29 cellular contexts compared by ENCODE assay signal in genomic region chr16:6888536-6888935, GRCh38.
"Had no signal": no experiment of that assay in that cellular context is flagged by ENCODE, and none has a peak within 500 bp of the region (broad histone marks: within the 10 kb centered on the region; RNA-seq: fewer than 3 reads in every experiment).

No MANE protein-coding gene starts in this region.

- ATAC-seq: activated CD8-positive, alpha-beta memory T cell treated with anti-CD3 and anti-CD28 coated beads, Interleukin-2, amount 10 ng/mL, durations not matched to agents 7 days and 5 days; activated naive CD8-positive, alpha-beta T cell treated with anti-CD3 and anti-CD28 coated beads, Interleukin-2, amount 50 U/mL, for 24 hours; K562; T-helper 17 cell had no signal

- H3K36me3 Mint-ChIP-seq: activated CD8-positive, alpha-beta memory T cell treated with anti-CD3 and anti-CD28 coated beads, Interleukin-2, amount 10 ng/mL, durations not matched to agents 7 days and 5 days; activated naive CD4-positive, alpha-beta T cell treated with anti-CD3 and anti-CD28 coated beads, Interleukin-2, amount 50 U/mL, for 24 hours; brain had no signal

- H3K27ac Mint-ChIP-seq: activated B cell treated with CpG ODN at 0.5 μM for 24 hours; activated CD4-positive, alpha-beta T cell treated with anti-CD3 and anti-CD28 coated beads, Interleukin-2, amount 10 ng/mL, durations not matched to agents 24 days and 14 days; activated CD8-positive, alpha-beta memory T cell treated with anti-CD3 and anti-CD28 coated beads, Interleukin-2, amount 10 ng/mL, durations not matched to agents 7 days and 5 days; activated naive CD4-positive, alpha-beta T cell treated with anti-CD3 and anti-CD28 coated beads, Interleukin-2, amount 50 U/mL, for 24 hours; activated naive CD8-positive, alpha-beta T cell treated with anti-CD3 and anti-CD28 coated beads, Interleukin-2, amount 50 U/mL, for 24 hours; activated T-cell treated with anti-CD3 and anti-CD28 coated beads, Interleukin-2, amount 50 U/mL, for 24 hours; activated T-helper 1 cell treated with anti-CD3 and anti-CD28 coated beads, Interleukin-12 subunit alpha, Interleukin-12 subunit beta, Interleukin-2, Interleukin-4 antibody, amounts not matched to agents 30 ng/mL and 10 ng/mL and 1 ng/mL, durations not matched to agents 14 hours and 24 hours and 36 hours; brain; T-helper 17 cell had no signal

- H3K9me3 Mint-ChIP-seq: activated B cell treated with CpG ODN at 0.5 μM for 24 hours had no signal

- FAIRE-seq: astrocyte, K562, TTC549 had no signal

- DNase-seq: activated B cell treated with CpG ODN at 0.5 μM for 24 hours; activated CD4-positive, alpha-beta T cell treated with anti-CD3 and anti-CD28 coated beads for 1 hour; activated CD4-positive, alpha-beta T cell treated with anti-CD3 and anti-CD28 coated beads, Interleukin-2, amount 10 ng/mL, durations not matched to agents 24 days and 14 days; activated CD4-positive, alpha-beta T cell treated with anti-CD3 and anti-CD28 coated beads, Interleukin-2, amount 50 U/mL, for 48 hours; activated CD8-positive, alpha-beta memory T cell treated with anti-CD3 and anti-CD28 coated beads, Interleukin-2, amount 10 ng/mL, durations not matched to agents 7 days and 5 days; activated effector memory CD4-positive, alpha-beta T cell treated with Interleukin-2 at 50 U/mL for 16 hours; activated naive CD4-positive, alpha-beta T cell; activated naive CD8-positive, alpha-beta T cell treated with anti-CD3 and anti-CD28 coated beads, Interleukin-2, amount 50 U/mL, for 24 hours; activated T-cell treated with anti-CD3 and anti-CD28 coated beads, Interleukin-2, amount 50 U/mL, for 24 hours; amniotic stem cell; Kasumi-1; NCI-H1048; NCI-H146; NCI-H1930; NCI-H2171; NCI-H2227 treated with DMSO at 0.1 percent for 48 hours; NCI-H446 treated with DMSO at 0.1 percent for 48 hours; NCI-H524 treated with DMSO at 0.1 percent for 48 hours; NCI-H748 treated with DMSO at 0.1 percent for 48 hours; NK-92 treated with Interleukin-12 subunit alpha and Interleukin-12 subunit beta, amount 100 ng/mL, for 24 hours; SIG-M5; T-helper 17 cell; T-helper 9 cell had no signal

- H3K4me3 ChIP-seq: K562 had no signal
